1 cellular context compared by ENCODE assay signal in the genomic region with DNA sequence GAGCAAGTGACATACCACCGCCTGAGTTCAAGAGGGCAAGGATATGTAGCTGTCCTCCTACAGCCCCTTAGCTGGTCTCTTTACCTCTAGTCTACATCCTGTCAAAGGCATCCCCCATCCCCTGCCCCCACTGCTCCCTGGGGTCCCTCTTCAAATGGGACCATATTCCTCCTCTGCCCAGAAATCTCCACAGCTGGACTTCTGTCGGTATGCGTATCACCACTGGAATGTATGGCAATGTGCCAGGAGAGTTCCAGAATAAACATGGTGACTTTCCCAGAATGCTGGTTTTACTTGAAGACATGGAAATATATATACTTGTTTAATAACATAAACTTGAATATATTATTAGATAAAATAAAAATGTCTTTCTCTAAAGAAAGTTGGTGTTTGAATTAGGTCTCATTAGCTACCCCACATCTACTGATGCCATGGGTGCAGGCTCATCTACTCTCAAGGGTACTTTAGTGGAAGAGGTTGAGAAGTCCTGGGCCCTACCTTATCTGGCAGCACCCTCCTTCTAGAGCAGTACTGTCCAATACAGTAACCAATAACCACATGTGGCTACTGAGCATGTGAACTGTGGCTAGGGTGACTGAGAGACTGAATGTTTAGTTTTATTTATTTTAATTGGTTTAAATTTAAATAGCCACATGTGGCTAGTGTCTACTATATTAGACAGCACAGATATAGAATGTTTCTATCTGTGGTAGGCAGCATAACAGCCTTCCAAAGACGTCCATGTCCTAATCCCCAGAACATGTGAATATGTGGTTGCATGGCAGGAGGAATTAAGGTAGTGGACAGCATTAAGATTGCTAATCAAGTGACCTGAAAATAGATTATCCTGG.
TF ChIP-seq lines count a peak whose summit lies in the region.

No MANE protein-coding gene starts in this region.

TF ChIP-seq in SK-N-SH treated with all-trans-retinoic acid at 6 μM for 48 hours, 23 proteins besides CTCF, POLR2A, EP300 and RAD21 (continued from another document):
- TF ChIP-seq, protein P1, sequence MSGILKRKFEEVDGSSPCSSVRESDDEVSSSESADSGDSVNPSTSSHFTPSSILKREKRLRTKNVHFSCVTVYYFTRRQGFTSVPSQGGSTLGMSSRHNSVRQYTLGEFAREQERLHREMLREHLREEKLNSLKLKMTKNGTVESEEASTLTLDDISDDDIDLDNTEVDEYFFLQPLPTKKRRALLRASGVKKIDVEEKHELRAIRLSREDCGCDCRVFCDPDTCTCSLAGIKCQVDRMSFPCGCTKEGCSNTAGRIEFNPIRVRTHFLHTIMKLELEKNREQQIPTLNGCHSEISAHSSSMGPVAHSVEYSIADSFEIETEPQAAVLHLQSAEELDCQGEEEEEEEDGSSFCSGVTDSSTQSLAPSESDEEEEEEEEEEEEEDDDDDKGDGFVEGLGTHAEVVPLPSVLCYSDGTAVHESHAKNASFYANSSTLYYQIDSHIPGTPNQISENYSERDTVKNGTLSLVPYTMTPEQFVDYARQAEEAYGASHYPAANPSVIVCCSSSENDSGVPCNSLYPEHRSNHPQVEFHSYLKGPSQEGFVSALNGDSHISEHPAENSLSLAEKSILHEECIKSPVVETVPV (CRISPR knock-in tag; IDR thresholded peaks at IDR 0.05) = no peak
- TF ChIP-seq RARB (CRISPR knock-in tag; IDR thresholded peaks at IDR 0.05) (no peak), PPARA (CRISPR knock-in tag; IDR thresholded peaks at IDR 0.05; ENCODE audit: borderline replicate concordance) (no peak)
